8 cellular contexts compared by ENCODE assay signal in genomic region chr16:66935319-66936011, GRCh38. TPM values are rescaled to one million over a fixed set of nuclear protein-coding genes. Genes with fewer than 3 reads are reported as not detected.
DNase-seq lines count a peak whose midpoint lies in the region; ATAC-seq and TF ChIP-seq lines count a peak whose summit lies in the region.

Gene CES2, plus strand, starts transcription at chr16:66935516. Its CDS starts 120 bp downstream, at chr16:66935636.

- ATAC-seq in HG03135 (IDR thresholded peaks at IDR 0.05; ENCODE audit: unreplicated experiment), result no peak

- intact Hi-C loops in adrenal gland (cut with DNase I), result no loop called here

- no peaks in the 10 kb centered on the region for H3K27me3 ChIP-seq in ACC112 (ENCODE audit: insufficient read depth, low read length)
- H3K27me3 ChIP-seq in HL-60 (ENCODE audit: insufficient read depth, poor library complexity, severe bottlenecking), result no peaks in the 10 kb centered on the region
- H3K27me3 ChIP-seq in adrenal gland, result no peaks in the 10 kb centered on the region
- no peaks in the 10 kb centered on the region for H3K27me3 ChIP-seq in right atrium auricular region

- H3K27ac ChIP-seq in ACC112 (ENCODE audit: low read depth, low read length) (peak within 1 kb of the TSS; percentile 44; the same call in 1 of the 2 replicates), HL-60 (replicated peaks) (peak within 1 kb of the TSS; percentile 89), adrenal gland (peak within 1 kb of the TSS; percentile 54 to 97 (median 85)), right atrium auricular region (peak within 1 kb of the TSS; percentile 92 to 97)

- peaks cover 10% of the 10 kb centered on the region for H3K4me1 ChIP-seq in ACC112 (ENCODE audit: control insufficient read depth, insufficient read depth, low read length, unreplicated experiment)
- peaks cover 20 to 42% of the 10 kb centered on the region in 2 donors for H3K4me1 ChIP-seq in adrenal gland (replicated peaks in 1 of 2)
- peaks cover 0 to 44% of the 10 kb centered on the region in 2 donors for H3K4me1 ChIP-seq in right atrium auricular region

- H3K4me3 ChIP-seq in ACC112 (ENCODE audit: low read depth, low read length) (peak within 1 kb of the TSS; percentile 98), HL-60 (replicated peaks; ENCODE audit: insufficient read depth, low read length) (peak within 1 kb of the TSS; percentile 100), adrenal gland (peak within 1 kb of the TSS; percentile 80 to 89 (median 82)), right atrium auricular region (peak within 1 kb of the TSS; percentile 89 to 94)

- no peaks in the 10 kb centered on the region for H3K36me3 ChIP-seq in ACC112 (ENCODE audit: insufficient read depth, low read length)
- H3K36me3 ChIP-seq in adrenal gland (replicated peaks in 1 of 2), result peaks cover 0 to 29% of the 10 kb centered on the region in 2 donors
- H3K36me3 ChIP-seq in right atrium auricular region, result peaks cover 23% of the 10 kb centered on the region

- 10 to 27% (median 21%) methylated on average over 6 to 44 of the region's 44 CpGs for WGBS in adrenal gland, 4 donors

- DNase-seq in HL-60 (ENCODE audit: low read depth in 1 of 2, low spot score in 1 of 2), result no peak
- peak; percentile 79 to 92 (median 90) for DNase-seq in adrenal gland
- no peak for DNase-seq in right atrium auricular region (ENCODE audit: low spot score)
- no peak for DNase-seq in pulmonary artery endothelial cell (ENCODE audit: low read depth, low spot score)
- no peak for DNase-seq in activated CD4-positive, CD25-positive, alpha-beta regulatory T cell treated with anti-CD3 and anti-CD28 coated beads, Interleukin-2, amount 50 U/mL, for 72 hours
- no peak for DNase-seq in NCI-H2171 (lab: John Stamatoyannopoulos, UW)

- peak in 1 of 2 donors; percentile 88 for TF ChIP-seq POLR2A in adrenal gland (IDR thresholded peaks at IDR 0.05)

- no peak for TF ChIP-seq CTCF in HL-60 (IDR thresholded peaks at IDR 0.05; ENCODE audit: insufficient read depth, low read length)
- no peak for TF ChIP-seq CTCF in adrenal gland (IDR thresholded peaks at IDR 0.05)
- TF ChIP-seq CTCF in right atrium auricular region (IDR thresholded peaks at IDR 0.05), result no peak

- H3K9me3 ChIP-seq in adrenal gland (replicated peaks in 1 of 3) (no peaks in the 10 kb centered on the region), right atrium auricular region (no peaks in the 10 kb centered on the region)

- H3K79me2 ChIP-seq in ACC112 (ENCODE audit: control insufficient read depth, insufficient read depth, low read length, unreplicated experiment), result peaks cover 18% of the 10 kb centered on the region

- H2AFZ ChIP-seq in ACC112 (ENCODE audit: low read length, unreplicated experiment), result peak within 1 kb of the TSS; percentile 78

RNA-seq across cellular contexts. Expression of gene CES2, which starts in this region (rescaled TPM):
- total RNA-seq in adrenal gland (100 to 1,000 TPM in 1 of 8 donors, 10 to 100 TPM in 7; 79.6 to 133 (median 90.5) TPM), right atrium auricular region (10 to 100 TPM; 33.1 to 51.4 TPM), pulmonary artery endothelial cell (16.1 and 17.1 TPM in 2 replicates)
- 100 to 1,000 TPM in 1 of 3 donors, 10 to 100 TPM in 2; 28.8 to 119 (median 57.8) TPM for polyA plus RNA-seq in adrenal gland

Comparison
In these comparisons a context has a peak if more than half of its experiments do, and no peak if none do; other contexts are left out.
1. H3K27ac ChIP-seq: peak in every context shown above with its lines; median percentile 94 in right atrium auricular region; 89 in HL-60; 85 in adrenal gland; 44 in ACC112.
2. DNase-seq: peak in adrenal gland (7 of 7); none in HL-60 (0 of 2), right atrium auricular region (single experiment), pulmonary artery endothelial cell (single experiment), activated CD4-positive, CD25-positive, alpha-beta regulatory T cell treated with anti-CD3 and anti-CD28 coated beads, Interleukin-2, amount 50 U/mL, for 72 hours (single experiment) and NCI-H2171 (single experiment).
3. Peak in every context shown above with its lines, with median percentiles within 50 percentile points of each other: H3K4me3 ChIP-seq.